ENCODE assay signal across 17 cellular contexts in genomic region chr5:181035991-181036815, GRCh38. TPM values are rescaled to one million over a fixed set of nuclear protein-coding genes. Genes with fewer than 3 reads are reported as not detected.
"Had no signal": no experiment of that assay in that cellular context is flagged by ENCODE, and none has a peak within 500 bp of the region (broad histone marks: within the 10 kb centered on the region; RNA-seq: fewer than 3 reads in every experiment).

No MANE protein-coding gene starts in this region.

- ATAC-seq: naive thymus-derived CD4-positive, alpha-beta T cell; stimulated activated naive CD8-positive, alpha-beta T cell treated with anti-CD3 and anti-CD28 coated beads, Interleukin-15, amount 100 ng/mL, for 72 hours had no signal

- H3K4me3 Mint-ChIP-seq: activated naive CD8-positive, alpha-beta T cell treated with anti-CD3 and anti-CD28 coated beads, Interleukin-2, amount 10 ng/mL, durations not matched to agents 7 days and 5 days; activated T-helper 1 cell treated with anti-CD3 and anti-CD28 coated beads, Interleukin-12 subunit alpha, Interleukin-12 subunit beta, Interleukin-2, Interleukin-4 antibody, amounts not matched to agents 30 ng/mL and 10 ng/mL and 1 ng/mL, durations not matched to agents 14 hours and 24 hours and 36 hours; central memory CD8-positive, alpha-beta T cell; naive thymus-derived CD4-positive, alpha-beta T cell; stimulated activated naive CD8-positive, alpha-beta T cell treated with anti-CD3 and anti-CD28 coated beads, Interleukin-15, amount 100 ng/mL, for 72 hours had no signal

- H3K9me3 ChIP-seq: neutrophil had no signal

- H3K36me3 ChIP-seq: neutrophil had no signal

- DNase-seq: activated naive CD8-positive, alpha-beta T cell treated with anti-CD3 and anti-CD28 coated beads, Interleukin-2, amount 10 ng/mL, durations not matched to agents 7 days and 5 days; effector CD4-positive, alpha-beta T cell; mammary epithelial cell; naive thymus-derived CD4-positive, alpha-beta T cell; posterior cingulate gyrus; stimulated activated naive CD8-positive, alpha-beta T cell treated with anti-CD3 and anti-CD28 coated beads, Interleukin-15, amount 100 ng/mL, for 72 hours had no signal

- H3K4me1 Mint-ChIP-seq: activated naive CD8-positive, alpha-beta T cell treated with anti-CD3 and anti-CD28 coated beads, Interleukin-2, amount 10 ng/mL, durations not matched to agents 7 days and 5 days; central memory CD8-positive, alpha-beta T cell; stimulated activated naive CD8-positive, alpha-beta T cell treated with anti-CD3 and anti-CD28 coated beads, Interleukin-15, amount 100 ng/mL, for 72 hours had no signal

- H3K27ac ChIP-seq: coronary artery, neutrophil, skin epidermis had no signal

- H3K4me3 ChIP-seq: coronary artery, skin epidermis had no signal

- H3K36me3 Mint-ChIP-seq: activated naive CD8-positive, alpha-beta T cell treated with anti-CD3 and anti-CD28 coated beads, Interleukin-2, amount 10 ng/mL, durations not matched to agents 7 days and 5 days; brain had no signal

- H3K27ac Mint-ChIP-seq: activated naive CD8-positive, alpha-beta T cell treated with anti-CD3 and anti-CD28 coated beads, Interleukin-2, amount 10 ng/mL, durations not matched to agents 7 days and 5 days; activated T-helper 1 cell treated with anti-CD3 and anti-CD28 coated beads, Interleukin-12 subunit alpha, Interleukin-12 subunit beta, Interleukin-2, Interleukin-4 antibody, amounts not matched to agents 30 ng/mL and 10 ng/mL and 1 ng/mL, durations not matched to agents 14 hours and 24 hours and 36 hours; brain; naive thymus-derived CD4-positive, alpha-beta T cell; stimulated activated naive CD8-positive, alpha-beta T cell treated with anti-CD3 and anti-CD28 coated beads, Interleukin-15, amount 100 ng/mL, for 72 hours had no signal

RNA-seq across cellular contexts. Expression of gene BTNL9, which starts 3.9 kb away (rescaled TPM):
- total RNA-seq: activated CD8-positive, alpha-beta memory T cell treated with anti-CD3 and anti-CD28 coated beads for 36 hours; activated naive CD8-positive, alpha-beta T cell treated with anti-CD3 and anti-CD28 coated beads, Interleukin-2, amount 10 ng/mL, durations not matched to agents 7 days and 5 days; activated T-helper 1 cell treated with anti-CD3 and anti-CD28 coated beads, Interleukin-12 subunit alpha, Interleukin-12 subunit beta, Interleukin-2, Interleukin-4 antibody, amounts not matched to agents 30 ng/mL and 10 ng/mL and 1 ng/mL, durations not matched to agents 14 hours and 24 hours and 36 hours had no signal
- polyA plus RNA-seq: naive thymus-derived CD4-positive, alpha-beta T cell had no signal

RNA-seq across cellular contexts. Expression of gene BTNL3, which starts 47.6 kb away (rescaled TPM):
- total RNA-seq: activated CD8-positive, alpha-beta memory T cell treated with anti-CD3 and anti-CD28 coated beads for 36 hours; activated naive CD8-positive, alpha-beta T cell treated with anti-CD3 and anti-CD28 coated beads, Interleukin-2, amount 10 ng/mL, durations not matched to agents 7 days and 5 days; activated T-helper 1 cell treated with anti-CD3 and anti-CD28 coated beads, Interleukin-12 subunit alpha, Interleukin-12 subunit beta, Interleukin-2, Interleukin-4 antibody, amounts not matched to agents 30 ng/mL and 10 ng/mL and 1 ng/mL, durations not matched to agents 14 hours and 24 hours and 36 hours; frontal cortex; mammary epithelial cell; mononuclear cell; naive thymus-derived CD4-positive, alpha-beta T cell; temporal lobe; urinary bladder had no signal
- polyA plus RNA-seq: mammary epithelial cell; naive thymus-derived CD4-positive, alpha-beta T cell had no signal
